13 cellular contexts compared by ENCODE assay signal in the genomic region with DNA sequence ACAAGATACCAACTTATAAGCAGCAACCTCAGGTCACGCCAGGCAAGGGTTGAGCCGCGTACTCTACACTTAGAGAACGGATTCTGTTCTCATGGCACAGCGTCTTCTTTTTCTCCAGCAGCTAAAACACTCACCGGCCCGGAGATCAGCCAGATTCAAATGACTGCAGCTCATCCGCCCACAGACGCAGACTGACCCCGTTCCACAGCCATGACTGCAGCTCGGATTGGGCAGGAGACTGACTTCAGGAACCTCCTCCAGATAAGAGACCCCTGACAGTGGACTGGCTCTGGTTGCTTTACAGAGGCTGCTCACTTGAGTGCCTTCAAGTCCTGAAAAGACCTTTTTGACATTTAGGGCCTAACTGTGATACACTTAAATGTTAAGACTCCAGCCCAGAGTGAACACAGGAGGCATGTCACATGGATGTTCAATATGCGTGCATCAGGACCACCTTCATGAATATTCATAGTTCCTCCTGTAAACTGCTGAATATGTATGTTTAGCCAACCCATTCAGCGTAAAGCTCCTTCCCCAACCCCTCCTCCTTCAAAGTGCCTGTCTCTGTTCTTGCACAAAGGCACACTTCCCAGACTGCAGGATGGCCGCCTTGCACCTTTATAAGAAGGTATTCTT.
"Had no signal": no experiment of that assay in that cellular context is flagged by ENCODE, and none has a peak within 500 bp of the region (broad histone marks: within the 10 kb centered on the region; RNA-seq: fewer than 3 reads in every experiment).

No MANE protein-coding gene starts in this region.

- H3K4me3 Mint-ChIP-seq: activated CD4-positive, alpha-beta memory T cell treated with anti-CD3 and anti-CD28 coated beads for 36 hours; activated naive CD8-positive, alpha-beta T cell treated with anti-CD3 and anti-CD28 coated beads, Interleukin-2, amount 10 ng/mL, durations not matched to agents 7 days and 5 days; dendritic cell treated with granulocyte-macrophage colony-stimulating factor and Interleukin-4, amounts not matched to agents 40 ng/mL and 50 ng/mL, for 4 days; effector memory CD8-positive, alpha-beta T cell; natural killer cell; stimulated activated effector memory CD8-positive, alpha-beta T cell treated with anti-CD3 and anti-CD28 coated beads, Interleukin-12 subunit alpha, Interleukin-12 subunit beta, amount 100 ng/mL, for 72 hours; T-helper 2 cell treated with Interferon-gamma antibody and Interleukin-4, amounts not matched to agents 5 μg/mL and 100 μg/mL, for 36 hours had no signal

- H3K9me3 ChIP-seq: ovary, tibial nerve had no signal

- H3K9me3 Mint-ChIP-seq: activated CD4-positive, alpha-beta memory T cell treated with anti-CD3 and anti-CD28 coated beads for 36 hours; activated naive CD8-positive, alpha-beta T cell treated with anti-CD3 and anti-CD28 coated beads, Interleukin-2, amount 10 ng/mL, durations not matched to agents 7 days and 5 days; dendritic cell treated with granulocyte-macrophage colony-stimulating factor and Interleukin-4, amounts not matched to agents 40 ng/mL and 50 ng/mL, for 4 days; natural killer cell; stimulated activated effector memory CD8-positive, alpha-beta T cell treated with anti-CD3 and anti-CD28 coated beads, Interleukin-12 subunit alpha, Interleukin-12 subunit beta, amount 100 ng/mL, for 72 hours; T-helper 2 cell treated with Interferon-gamma antibody and Interleukin-4, amounts not matched to agents 5 μg/mL and 100 μg/mL, for 36 hours had no signal

- H3K4me3 ChIP-seq: ovary, skin epidermis, tibial nerve had no signal

- H3K27me3 ChIP-seq: ovary, tibial nerve had no signal

- H3K36me3 Mint-ChIP-seq: activated CD4-positive, alpha-beta memory T cell treated with anti-CD3 and anti-CD28 coated beads for 36 hours; activated naive CD8-positive, alpha-beta T cell treated with anti-CD3 and anti-CD28 coated beads, Interleukin-2, amount 10 ng/mL, durations not matched to agents 7 days and 5 days; natural killer cell; stimulated activated effector memory CD8-positive, alpha-beta T cell treated with anti-CD3 and anti-CD28 coated beads, Interleukin-12 subunit alpha, Interleukin-12 subunit beta, amount 100 ng/mL, for 72 hours had no signal

- H3K27ac Mint-ChIP-seq: activated CD4-positive, alpha-beta memory T cell treated with anti-CD3 and anti-CD28 coated beads for 36 hours; activated naive CD8-positive, alpha-beta T cell treated with anti-CD3 and anti-CD28 coated beads, Interleukin-2, amount 10 ng/mL, durations not matched to agents 7 days and 5 days; dendritic cell treated with granulocyte-macrophage colony-stimulating factor and Interleukin-4, amounts not matched to agents 40 ng/mL and 50 ng/mL, for 4 days; effector memory CD8-positive, alpha-beta T cell; natural killer cell; stimulated activated effector memory CD8-positive, alpha-beta T cell treated with anti-CD3 and anti-CD28 coated beads, Interleukin-12 subunit alpha, Interleukin-12 subunit beta, amount 100 ng/mL, for 72 hours; T-helper 2 cell treated with Interferon-gamma antibody and Interleukin-4, amounts not matched to agents 5 μg/mL and 100 μg/mL, for 36 hours had no signal

- ATAC-seq: effector memory CD8-positive, alpha-beta T cell; left lobe of liver; natural killer cell; stimulated activated effector memory CD8-positive, alpha-beta T cell treated with anti-CD3 and anti-CD28 coated beads, Interleukin-12 subunit alpha, Interleukin-12 subunit beta, amount 100 ng/mL, for 72 hours had no signal

- DNase-seq: activated CD4-positive, alpha-beta memory T cell treated with anti-CD3 and anti-CD28 coated beads for 36 hours; activated naive CD8-positive, alpha-beta T cell treated with anti-CD3 and anti-CD28 coated beads, Interleukin-2, amount 10 ng/mL, durations not matched to agents 7 days and 5 days; caudate nucleus; effector memory CD8-positive, alpha-beta T cell; natural killer cell; ovary; SW 1271 had no signal

- H3K4me1 Mint-ChIP-seq: activated naive CD8-positive, alpha-beta T cell treated with anti-CD3 and anti-CD28 coated beads, Interleukin-2, amount 10 ng/mL, durations not matched to agents 7 days and 5 days; stimulated activated effector memory CD8-positive, alpha-beta T cell treated with anti-CD3 and anti-CD28 coated beads, Interleukin-12 subunit alpha, Interleukin-12 subunit beta, amount 100 ng/mL, for 72 hours had no signal

- H3K27ac ChIP-seq: ovary, skin epidermis had no signal

- H3K27me3 Mint-ChIP-seq: dendritic cell treated with granulocyte-macrophage colony-stimulating factor and Interleukin-4, amounts not matched to agents 40 ng/mL and 50 ng/mL, for 4 days had no signal

- H3K36me3 ChIP-seq: ovary had no signal
